18 cellular contexts compared by ENCODE assay signal in the genomic region with DNA sequence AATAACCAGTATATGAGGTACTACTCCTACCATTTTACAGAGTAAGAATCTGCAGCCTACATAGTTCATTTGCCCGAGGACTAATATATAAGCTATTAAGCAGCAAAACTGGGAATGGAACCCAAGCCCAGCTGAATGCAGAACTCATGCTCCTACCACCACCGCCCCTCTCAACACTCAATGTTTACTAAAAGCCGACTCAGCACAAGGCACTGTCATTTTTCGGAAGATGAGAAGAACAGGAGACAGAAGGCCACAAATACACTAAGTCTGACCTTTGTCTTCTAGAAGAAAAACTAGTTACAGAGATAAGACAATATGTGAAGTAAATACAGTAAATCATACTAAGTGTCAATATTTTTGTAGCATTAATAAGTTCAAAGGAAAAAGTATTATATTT. TPM values are rescaled to one million over a fixed set of nuclear protein-coding genes. Genes with fewer than 3 reads are reported as not detected.
DNase-seq lines count a peak whose midpoint lies in the region; ATAC-seq, FAIRE-seq and TF ChIP-seq lines count a peak whose summit lies in the region.
"Had no signal": no experiment of that assay in that cellular context is flagged by ENCODE, and none has a peak within 500 bp of the region (broad histone marks: within the 10 kb centered on the region; RNA-seq: fewer than 3 reads in every experiment).

No MANE protein-coding gene starts in this region.

- no peak overlapping the region for H3K4ac ChIP-seq in IMR-90 (ENCODE audit: low read depth, low read length)

- CTCF ChIA-PET in A549 (lab: Yijun Ruan, JAX) (interaction anchor here (0.7 to 10.3 kb wide), 5 partner anchors 8 to 189 kb away, joined by 3 to 136 read pairs (median 7); no protein-coding TSS in a partner anchor), IMR-90 (lab: Yijun Ruan, JAX) (interaction anchor here (1.2 to 1.7 kb wide), 2 partner anchors 8 to 9 kb away, joined by 3 to 5 read pairs; no protein-coding TSS in a partner anchor)

- H3K4me3 ChIP-seq in A549, result no peak overlapping the region
- no peak overlapping the region for H3K4me3 ChIP-seq in IMR-90 (ENCODE audit: insufficient read depth, low read depth, low read length)
- H3K4me3 ChIP-seq: GM23248 had no signal

- H4K5ac ChIP-seq in IMR-90 (ENCODE audit: low read depth, low read length), result no peak overlapping the region

- WGBS in A549 (ENCODE audit: missing lambda C conversion rate), result 65% methylated on average over 4 of the region's 4 CpGs
- WGBS in IMR-90 (ENCODE audit: extremely low coverage in 2 of 2, insufficient read length in 1 of 2), 2 experiments, result 20% methylated on average over 1 of the region's 4 CpGs; no CpG with 5 or more reads in 1 of the 2 experiments

- H3K9me1 ChIP-seq in IMR-90 (ENCODE audit: insufficient read depth, low read length), result no peaks in the 10 kb centered on the region; the same call in 1 of the 2 replicates

- H3K36me3 ChIP-seq in IMR-90 (ENCODE audit: control insufficient read depth, insufficient read depth, low read length), result peaks cover 3% of the 10 kb centered on the region; the same call in 1 of the 2 replicates

- H4K8ac ChIP-seq in IMR-90 (ENCODE audit: low read depth in 2 of 2, low read length in 2 of 2), result no peak overlapping the region

- no peak for ATAC-seq in activated T-cell treated with anti-CD3 and anti-CD28 coated beads, Interleukin-2, amount 50 U/mL, for 72 hours (replicated peaks in 1 of 2)
- ATAC-seq in A549, result no peak
- no peak for ATAC-seq in IMR-90 (ENCODE audit: low read depth)
- no peak for ATAC-seq in Right ventricle myocardium superior (ENCODE audit: poor library complexity)
- ATAC-seq: HCT116 had no signal

- no peak overlapping the region for H3K56ac ChIP-seq in IMR-90 (ENCODE audit: extremely low read depth, insufficient read depth, low read length)

- TF ChIP-seq EP300 in A549 (IDR thresholded peaks at IDR 0.05), result no peak

- H3K4me2 ChIP-seq in A549, result no peak overlapping the region
- no peak overlapping the region for H3K4me2 ChIP-seq in IMR-90 (ENCODE audit: low read depth, low read length)

- H2BK5ac ChIP-seq in IMR-90 (ENCODE audit: low read depth, low read length, poor library complexity, severe bottlenecking), result no peak overlapping the region

- POLR2A ChIA-PET in A549 (lab: Yijun Ruan, JAX), result no interaction called here
- POLR2A ChIA-PET in IMR-90 (lab: Charles Lee; ENCODE audit: unreplicated experiment), result no interaction called here

- no peak overlapping the region for H3K27ac ChIP-seq in A549
- no peak overlapping the region for H3K27ac ChIP-seq in IMR-90 (ENCODE audit: insufficient read depth, low read length)
- H3K27ac ChIP-seq: GM23248 had no signal

- peak overlapping the region; percentile 44 for H3K27ac Mint-ChIP-seq in activated T-cell treated with anti-CD3 and anti-CD28 coated beads, Interleukin-2, amount 50 U/mL, for 72 hours
- H3K27ac Mint-ChIP-seq: H9 had no signal

- no peak overlapping the region for H2BK20ac ChIP-seq in IMR-90 (ENCODE audit: low read depth, low read length)

- no peaks in the 10 kb centered on the region for H3K9me3 Mint-ChIP-seq in activated T-cell treated with anti-CD3 and anti-CD28 coated beads, Interleukin-2, amount 50 U/mL, for 72 hours
- H3K9me3 Mint-ChIP-seq: CD4-positive, alpha-beta memory T cell; H9 had no signal

- H3K36me3 Mint-ChIP-seq in activated T-cell treated with anti-CD3 and anti-CD28 coated beads, Interleukin-2, amount 50 U/mL, for 72 hours (ENCODE audit: insufficient read depth in 2 of 2), result peaks cover 12 to 16% of the 10 kb centered on the region in 2 donors

- no peak overlapping the region for H2AK5ac ChIP-seq in IMR-90 (ENCODE audit: low read depth, low read length)

- H3K18ac ChIP-seq in IMR-90 (ENCODE audit: low read depth, low read length), result no peak overlapping the region

- H3K14ac ChIP-seq in IMR-90 (replicated peaks; ENCODE audit: low read depth, low read length), result no peak overlapping the region

- peaks cover 23% of the 10 kb centered on the region for H3K4me1 ChIP-seq in A549
- H3K4me1 ChIP-seq in IMR-90 (ENCODE audit: control insufficient read depth, insufficient read depth, low read length), result peaks cover 3% of the 10 kb centered on the region; the same call in 1 of the 2 replicates

- H3K4me1 Mint-ChIP-seq in activated T-cell treated with anti-CD3 and anti-CD28 coated beads, Interleukin-2, amount 50 U/mL, for 72 hours (ENCODE audit: low read depth), result peaks cover 41% of the 10 kb centered on the region

- H2BK120ac ChIP-seq in IMR-90 (ENCODE audit: low read depth, low read length), result no peak overlapping the region

- TF ChIP-seq CTCF in A549 (IDR thresholded peaks at IDR 0.05), result no peak
- TF ChIP-seq CTCF in IMR-90 (conservative IDR thresholded peaks at IDR 0.05; ENCODE audit: low read depth, low read length), result no peak

- H3K9me3 ChIP-seq in A549, result no peaks in the 10 kb centered on the region
- H3K9me3 ChIP-seq in IMR-90 (ENCODE audit: control insufficient read depth, insufficient read depth, low read length), result no peaks in the 10 kb centered on the region

- no peak overlapping the region for H3K23ac ChIP-seq in IMR-90 (ENCODE audit: low read depth, low read length)

- no peak overlapping the region for H3K4me3 Mint-ChIP-seq in activated T-cell treated with anti-CD3 and anti-CD28 coated beads, Interleukin-2, amount 50 U/mL, for 72 hours
- H3K4me3 Mint-ChIP-seq: CD4-positive, alpha-beta memory T cell; H9 had no signal

- no peak for TF ChIP-seq POLR2A in A549 (IDR thresholded peaks at IDR 0.05; ENCODE audit: low read length)
- no peak for TF ChIP-seq POLR2A in IMR-90 (IDR thresholded peaks at IDR 0.05; ENCODE audit: low read depth, low read length)

- in situ Hi-C loops in IMR-90 (cut with MboI; ENCODE audit: low sequenced_read_pairs), result no loop called here

- no TSS peak for BruUV-seq in IMR-90 (replicated peaks; lab: Mats Ljungman, UMichigan)

- no peak overlapping the region for H2AK9ac ChIP-seq in IMR-90 (replicated peaks; ENCODE audit: low read depth, low read length, poor library complexity)

- TF ChIP-seq RAD21 in A549 (conservative IDR thresholded peaks at IDR 0.05 in 1 of 2, IDR thresholded peaks at IDR 0.05 in 1 of 2) (no peak), IMR-90 (IDR thresholded peaks at IDR 0.05; ENCODE audit: low read length) (no peak)

- H3K9ac ChIP-seq in IMR-90 (ENCODE audit: low read depth, low read length), result no peak overlapping the region
- H3K9ac ChIP-seq: GM23248 had no signal

- FAIRE-seq in A549 (lab: Jason Lieb, UNC), result no peak
- FAIRE-seq: G401.6, GM12892 had no signal

- DNase-seq in activated T-cell treated with anti-CD3 and anti-CD28 coated beads, Interleukin-2, amount 50 U/mL, for 72 hours, result no peak
- no peak for DNase-seq in activated T-cell treated with anti-CD3 and anti-CD28 coated beads, Interleukin-2, amount 50 U/mL, for 48 hours
- DNase-seq in A549 (ENCODE audit: low read depth in 1 of 2, low spot score in 1 of 2) (no peak), IMR-90 (no peak), renal cortical epithelial cell (ENCODE audit: low read depth) (peak; percentile 6), DMS153 treated with DMSO at 0.1 percent for 48 hours (lab: John Stamatoyannopoulos, UW; ENCODE audit: unreplicated experiment) (no peak), Right ventricle myocardium superior (no peak)
- DNase-seq: 8988T; C1 segment of cervical spinal cord; Calu3; CD4-positive, alpha-beta memory T cell; COR-L47; DND-41; GM23248; H9 had no signal

- H2BK15ac ChIP-seq in IMR-90 (ENCODE audit: low read depth, low read length), result no peak overlapping the region

- no peaks in the 10 kb centered on the region for H3K79me1 ChIP-seq in IMR-90 (ENCODE audit: low read depth in 1 of 2, low read length in 2 of 2)

- H3K27me3 ChIP-seq in IMR-90 (ENCODE audit: control insufficient read depth, insufficient read depth, low read length), result no peaks in the 10 kb centered on the region

- H4K91ac ChIP-seq in IMR-90 (ENCODE audit: insufficient read depth, low read depth, low read length), result no peak overlapping the region

- no peak overlapping the region for H2AFZ ChIP-seq in IMR-90 (replicated peaks; ENCODE audit: low read length, poor library complexity)
- H2AFZ ChIP-seq: GM23248 had no signal

- dilution Hi-C loops in IMR-90 (cut with HindIII; ENCODE audit: low sequenced_read_pairs, unreplicated experiment), result no loop called here

- intact Hi-C loops in IMR-90 (cut with micrococcal nuclease), result no loop called here
- intact Hi-C loops in Right ventricle myocardium superior (cut with DNase I), result no loop called here

- H4K20me1 ChIP-seq in IMR-90 (ENCODE audit: insufficient read depth, low read length), result no peaks in the 10 kb centered on the region

- no peaks in the 10 kb centered on the region for H3K27me3 Mint-ChIP-seq in activated T-cell treated with anti-CD3 and anti-CD28 coated beads, Interleukin-2, amount 50 U/mL, for 72 hours (ENCODE audit: low read depth)
- H3K27me3 Mint-ChIP-seq: CD4-positive, alpha-beta memory T cell had no signal

TF ChIP-seq in A549, 52 proteins besides CTCF, POLR2A, EP300 and RAD21 (continues in another document):
- TF ChIP-seq, protein P1, sequence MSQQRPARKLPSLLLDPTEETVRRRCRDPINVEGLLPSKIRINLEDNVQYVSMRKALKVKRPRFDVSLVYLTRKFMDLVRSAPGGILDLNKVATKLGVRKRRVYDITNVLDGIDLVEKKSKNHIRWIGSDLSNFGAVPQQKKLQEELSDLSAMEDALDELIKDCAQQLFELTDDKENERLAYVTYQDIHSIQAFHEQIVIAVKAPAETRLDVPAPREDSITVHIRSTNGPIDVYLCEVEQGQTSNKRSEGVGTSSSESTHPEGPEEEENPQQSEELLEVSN (IDR thresholded peaks at IDR 0.05; ENCODE audit: borderline replicate concordance, low read depth), result no peak

TF ChIP-seq in IMR-90, 13 proteins besides CTCF, POLR2A, EP300 and RAD21 (continues in another document):
- TF ChIP-seq MAFK (IDR thresholded peaks at IDR 0.05; ENCODE audit: low read depth, low read length) (peak; percentile 51; the same call in 1 of the 2 replicates), MAZ (IDR thresholded peaks at IDR 0.05; ENCODE audit: borderline replicate concordance, low read depth, low read length) (no peak), CHD1 (IDR thresholded peaks at IDR 0.05; ENCODE audit: low read depth, low read length) (no peak)

RNA-seq across cellular contexts. Expression of a gene that starts 40.6 kb away (rescaled TPM):
- total RNA-seq in activated T-cell treated with anti-CD3 and anti-CD28 coated beads, Interleukin-2, amount 50 U/mL, for 72 hours, result 1 to 10 TPM in 1 of 2 donors, under 1 TPM in 1; 0.65 to 1.3 TPM
- 0.09 and 0.12 TPM in 2 replicates for polyA plus RNA-seq in A549 (2011; rRNA removed)
- 0.03 and 0.06 TPM in 2 replicates for polyA plus RNA-seq in A549 (2012; cell fraction: cytosol; rRNA removed)
- 0.23 and 0.28 TPM in 2 replicates for polyA plus RNA-seq in A549 (2012; cell fraction: nucleus; rRNA removed)
- polyA plus RNA-seq in A549 (2017; fragmentation: RNase III; extraction: RNeasy Plus Mini Kit Qiagen cat#74134 plus additional on column Dnase treatment), result 0.03 to 0.07 TPM (median 0.05 TPM) in 3 replicates
- polyA minus RNA-seq in A549 (2011; rRNA and poly(A)+ RNA removed), result 0.34 and 0.41 TPM in 2 replicates
- under 0.01 TPM in 1 of 2 replicates, not detected in the other for total RNA-seq in IMR-90 (2012; rRNA removed)
- under 0.01 and 0.03 TPM in 2 replicates for polyA plus RNA-seq in IMR-90 (2012; rRNA removed)
- polyA plus RNA-seq in IMR-90 (2012; cell fraction: cytosol; rRNA removed), result 0.01 and 0.02 TPM in 2 replicates
- 0.08 TPM in 2 replicates for polyA plus RNA-seq in IMR-90 (2012; cell fraction: nucleus; rRNA removed; ENCODE audit: low replicate concordance)
- under 0.01 TPM in 1 of 2 replicates, not detected in the other for total RNA-seq in renal cortical epithelial cell
- total RNA-seq in Right ventricle myocardium superior, result 0.16 TPM
- total RNA-seq: Calu3, GM23248 had no signal
- polyA plus RNA-seq: GM23248 had no signal
